ENCODE assay signal across 9 cellular contexts in the genomic region with DNA sequence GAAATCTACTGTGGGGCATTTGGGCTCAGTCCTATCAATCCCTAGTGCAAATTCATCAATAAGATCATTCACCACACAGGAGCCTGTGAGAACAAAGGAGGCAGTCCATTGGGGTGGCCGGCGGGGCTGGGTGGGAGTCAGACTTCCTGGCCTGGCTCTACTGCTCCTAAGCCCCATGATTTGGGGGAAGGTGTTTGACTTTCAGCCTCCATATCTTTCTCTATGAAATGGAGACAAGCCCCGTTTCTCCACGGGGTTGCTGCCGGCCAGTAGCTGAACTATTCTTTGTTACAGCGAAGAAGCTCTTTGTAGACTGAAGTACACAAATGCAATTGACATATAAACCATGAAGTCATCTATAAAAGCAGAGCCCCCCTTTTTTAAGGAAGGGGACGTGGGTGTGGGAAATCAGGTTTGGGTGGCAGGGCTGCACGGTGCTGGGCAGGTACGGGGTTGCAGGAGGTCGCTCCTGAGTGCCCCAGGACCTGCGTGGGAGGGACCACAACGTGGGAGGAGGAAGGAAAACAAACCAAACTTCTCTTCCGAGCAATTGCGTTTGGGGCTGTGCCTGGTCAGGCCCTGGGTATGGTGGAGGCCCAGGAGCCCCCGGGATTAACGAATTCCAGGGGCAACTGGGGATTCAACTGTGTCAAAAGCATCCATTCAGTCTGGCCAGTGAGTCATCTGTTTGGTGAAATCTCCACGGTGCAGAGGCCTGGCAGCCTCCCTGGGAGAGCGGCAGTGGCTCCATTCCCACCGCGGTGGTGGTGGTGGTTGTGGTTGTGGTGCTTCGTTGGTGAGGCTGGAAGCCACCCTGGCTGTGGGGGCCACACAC. TPM values are rescaled to one million over a fixed set of nuclear protein-coding genes. Genes with fewer than 3 reads are reported as not detected.
DNase-seq lines count a peak whose midpoint lies in the region; ATAC-seq and TF ChIP-seq lines count a peak whose summit lies in the region.
"Had no signal": no experiment of that assay in that cellular context is flagged by ENCODE, and none has a peak within 500 bp of the region (broad histone marks: within the 10 kb centered on the region; RNA-seq: fewer than 3 reads in every experiment).

No MANE protein-coding gene starts in this region.

- no peaks in the 10 kb centered on the region for H3K36me3 ChIP-seq in KOPT-K1 (ENCODE audit: insufficient read depth, low read length)

- peak overlapping the region; percentile 34 for H3K27ac Mint-ChIP-seq in glutamatergic neuron (ENCODE audit: unreplicated experiment)
- peak overlapping the region; percentile 60 for H3K27ac Mint-ChIP-seq in stimulated activated effector memory CD8-positive, alpha-beta T cell treated with anti-CD3 and anti-CD28 coated beads, Interleukin-12 subunit alpha, Interleukin-12 subunit beta, amount 100 ng/mL, for 72 hours

- no peak for TF ChIP-seq CTCF in glutamatergic neuron (IDR thresholded peaks at IDR 0.05; ENCODE audit: partially characterized antibody, unreplicated experiment)

- H3K4me3 Mint-ChIP-seq in glutamatergic neuron (ENCODE audit: unreplicated experiment): no peak overlapping the region
- H3K4me3 Mint-ChIP-seq in stimulated activated effector memory CD8-positive, alpha-beta T cell treated with anti-CD3 and anti-CD28 coated beads, Interleukin-12 subunit alpha, Interleukin-12 subunit beta, amount 100 ng/mL, for 72 hours: peak overlapping the region; percentile 56

- H3K9me3 ChIP-seq in KOPT-K1 (ENCODE audit: insufficient read depth, low read length, poor library complexity, severe bottlenecking): no peaks in the 10 kb centered on the region

- peak overlapping the region; percentile 97 for H3K27ac ChIP-seq in KOPT-K1 (ENCODE audit: low read depth, low read length, poor library complexity, severe bottlenecking)

- H3K36me3 Mint-ChIP-seq in glutamatergic neuron (ENCODE audit: unreplicated experiment): peaks cover 5% of the 10 kb centered on the region
- peaks cover 6% of the 10 kb centered on the region for H3K36me3 Mint-ChIP-seq in stimulated activated effector memory CD8-positive, alpha-beta T cell treated with anti-CD3 and anti-CD28 coated beads, Interleukin-12 subunit alpha, Interleukin-12 subunit beta, amount 100 ng/mL, for 72 hours

- no peaks in the 10 kb centered on the region for H3K9me3 Mint-ChIP-seq in glutamatergic neuron (ENCODE audit: unreplicated experiment)
- no peaks in the 10 kb centered on the region for H3K9me3 Mint-ChIP-seq in stimulated activated effector memory CD8-positive, alpha-beta T cell treated with anti-CD3 and anti-CD28 coated beads, Interleukin-12 subunit alpha, Interleukin-12 subunit beta, amount 100 ng/mL, for 72 hours

- ATAC-seq in stimulated activated effector memory CD8-positive, alpha-beta T cell treated with anti-CD3 and anti-CD28 coated beads, Interleukin-12 subunit alpha, Interleukin-12 subunit beta, amount 100 ng/mL, for 72 hours: peak; percentile 63
- ATAC-seq in HG03439 (IDR thresholded peaks at IDR 0.05; ENCODE audit: unreplicated experiment) (no peak), GM18873 (IDR thresholded peaks at IDR 0.05; ENCODE audit: low FRiP score, unreplicated experiment) (no peak)

- DNase-seq in activated T-cell treated with anti-CD3 and anti-CD28 coated beads, Interleukin-2, amount 50 U/mL, for 48 hours: peak; percentile 69 to 71
- DNase-seq in glutamatergic neuron (no peak), SIG-M5 treated with dmso at 0.1 percent for 504 hours (lab: John Stamatoyannopoulos, UW; ENCODE audit: unreplicated experiment) (no peak), HuH-7 (ENCODE audit: low spot score) (no peak)
- DNase-seq in stimulated activated effector memory CD8-positive, alpha-beta T cell treated with anti-CD3 and anti-CD28 coated beads, Interleukin-12 subunit alpha, Interleukin-12 subunit beta, amount 100 ng/mL, for 72 hours (ENCODE audit: low spot score in 2 of 2): peak in 1 of 2 donors; percentile 58
- DNase-seq: KG1 had no signal

- peaks cover 6% of the 10 kb centered on the region for H3K27me3 Mint-ChIP-seq in glutamatergic neuron (ENCODE audit: unreplicated experiment)

- H3K4me1 Mint-ChIP-seq in glutamatergic neuron (ENCODE audit: low read depth, unreplicated experiment): no peaks in the 10 kb centered on the region
- H3K4me1 Mint-ChIP-seq in stimulated activated effector memory CD8-positive, alpha-beta T cell treated with anti-CD3 and anti-CD28 coated beads, Interleukin-12 subunit alpha, Interleukin-12 subunit beta, amount 100 ng/mL, for 72 hours: peaks cover 24% of the 10 kb centered on the region

RNA-seq across cellular contexts. Expression of gene FBLN7, which starts 18.2 kb away (rescaled TPM):
- total RNA-seq in glutamatergic neuron (ENCODE audit: unreplicated experiment): 0.20 TPM

Comparison
In these comparisons a context has a peak if more than half of its experiments do, and no peak if none do; other contexts are left out.
1. DNase-seq: peak in activated T-cell treated with anti-CD3 and anti-CD28 coated beads, Interleukin-2, amount 50 U/mL, for 48 hours (2 of 2); none in glutamatergic neuron (single experiment), SIG-M5 treated with dmso at 0.1 percent for 504 hours (single experiment) and HuH-7 (single experiment).